Comparison of ENCODE assay signal across 27 cellular contexts in the genomic region with DNA sequence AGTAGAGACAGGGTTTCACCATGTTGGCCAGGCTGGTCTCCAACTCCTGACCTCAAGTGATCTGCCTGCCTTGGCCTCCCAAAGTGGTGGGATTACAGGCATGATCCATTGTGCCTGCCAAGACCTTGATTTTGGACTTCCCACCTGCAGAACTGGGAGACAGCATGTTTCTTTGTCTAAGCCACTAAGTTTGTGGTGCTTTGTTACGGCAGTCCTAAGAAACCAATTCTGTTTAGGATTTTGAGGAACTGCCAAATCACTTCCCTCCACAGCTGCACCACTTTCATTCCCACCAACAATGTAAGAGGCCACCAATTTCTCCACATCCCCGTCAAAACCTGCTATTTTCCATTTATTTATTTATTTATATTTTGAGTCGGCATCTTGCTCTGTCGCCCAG. TPM values are rescaled to one million over a fixed set of nuclear protein-coding genes. Genes with fewer than 3 reads are reported as not detected.
DNase-seq lines count a peak whose midpoint lies in the region; ATAC-seq, FAIRE-seq and TF ChIP-seq lines count a peak whose summit lies in the region.
"Had no signal": no experiment of that assay in that cellular context is flagged by ENCODE, and none has a peak within 500 bp of the region (broad histone marks: within the 10 kb centered on the region; RNA-seq: fewer than 3 reads in every experiment).

No MANE protein-coding gene starts in this region.

- no peaks in the 10 kb centered on the region for H3K9me3 Mint-ChIP-seq in stimulated activated memory B cell treated with anti-CD40 and anti-IgM and Interleukin-4, amounts not matched to agents 10 μg/mL and 1 μg/mL and 100 μg/mL, for 72 hours
- H3K9me3 Mint-ChIP-seq: activated CD4-positive, alpha-beta memory T cell treated with anti-CD3 and anti-CD28 coated beads for 36 hours; endodermal cell; memory B cell; nephron; WTC11 had no signal

- peaks cover 38% of the 10 kb centered on the region for H3K27me3 Mint-ChIP-seq in stimulated activated memory B cell treated with anti-CD40 and anti-IgM and Interleukin-4, amounts not matched to agents 10 μg/mL and 1 μg/mL and 100 μg/mL, for 72 hours
- H3K27me3 Mint-ChIP-seq: progenitor cell of endocrine pancreas had no signal

- FAIRE-seq in K562 (lab: Jason Lieb, UNC) = no peak
- FAIRE-seq in keratinocyte (lab: Jason Lieb, UNC) = no peak

- H3K27ac ChIP-seq in right atrium auricular region (peak overlapping the region; percentile 76 to 79), K562 (ENCODE audit: extremely low read depth, low read depth, low read length) (no peak overlapping the region), keratinocyte (ENCODE audit: control insufficient read depth, insufficient read depth, low read length) (peak overlapping the region; percentile 86), vagina (peak overlapping the region; percentile 70)
- H3K27ac ChIP-seq: KMS-11 had no signal

- H3K27ac Mint-ChIP-seq in stimulated activated memory B cell treated with anti-CD40 and anti-IgM and Interleukin-4, amounts not matched to agents 10 μg/mL and 1 μg/mL and 100 μg/mL, for 72 hours = no peak overlapping the region
- H3K27ac Mint-ChIP-seq: activated CD4-positive, alpha-beta memory T cell treated with anti-CD3 and anti-CD28 coated beads for 36 hours; endodermal cell; memory B cell; nephron; progenitor cell of endocrine pancreas; WTC11 had no signal

- peaks cover 25% of the 10 kb centered on the region for H3K4me1 Mint-ChIP-seq in stimulated activated memory B cell treated with anti-CD40 and anti-IgM and Interleukin-4, amounts not matched to agents 10 μg/mL and 1 μg/mL and 100 μg/mL, for 72 hours

- no TSS peak for BruUV-seq in K562 (replicated peaks; lab: Mats Ljungman, UMichigan)

- no peak for TF ChIP-seq POLR2A in K562 (conservative IDR thresholded peaks at IDR 0.05)
- TF ChIP-seq POLR2A in vagina (IDR thresholded peaks at IDR 0.05) = no peak

- POLR2A ChIA-PET in K562 (lab: Yijun Ruan, JAX) (interaction anchor here (0.6 kb wide), 1 partner anchor 9 kb away, joined by 3 read pairs; no protein-coding TSS in a partner anchor), GM10248 (lab: Yijun Ruan, JAX) (no interaction called here)

- no peak for TF ChIP-seq CTCF in right atrium auricular region (IDR thresholded peaks at IDR 0.05)
- TF ChIP-seq CTCF in K562 (IDR thresholded peaks at IDR 0.05 in 2 of 3, conservative IDR thresholded peaks at IDR 0.05 in 1 of 3; ENCODE audit: insufficient read depth in 2 of 3, low read depth in 1 of 3, low read length in 3 of 3) = no peak
- no peak for TF ChIP-seq CTCF in keratinocyte (optimal IDR thresholded peaks at IDR 0.05 in 1 of 3, IDR thresholded peaks at IDR 0.05 in 1 of 3, conservative IDR thresholded peaks at IDR 0.05 in 1 of 3; ENCODE audit: extremely low read depth in 1 of 3, insufficient read depth in 2 of 3, low read length in 3 of 3)
- no peak for TF ChIP-seq CTCF in vagina (IDR thresholded peaks at IDR 0.05)
- TF ChIP-seq CTCF in GM10248 (IDR thresholded peaks at IDR 0.05; ENCODE audit: control extremely low read depth, extremely low read depth, low read depth, missing control alignments) = no peak
- no peak for TF ChIP-seq CTCF in BE2C (IDR thresholded peaks at IDR 0.05; ENCODE audit: low read depth, low read length)

- H4K20me1 ChIP-seq in K562 (replicated peaks; ENCODE audit: control insufficient read depth, insufficient read depth, low read length) (peaks cover 18% of the 10 kb centered on the region), keratinocyte (ENCODE audit: control insufficient read depth, extremely low read depth, insufficient read depth, low read length) (no peaks in the 10 kb centered on the region)

- no peaks in the 10 kb centered on the region for H3K9me1 ChIP-seq in K562 (ENCODE audit: control insufficient read depth, insufficient read depth, low read length)
- H3K9me1 ChIP-seq in keratinocyte (ENCODE audit: control insufficient read depth, extremely low read depth, insufficient read depth, low read length) = no peaks in the 10 kb centered on the region

- DNase-seq in right atrium auricular region (ENCODE audit: low spot score) (no peak), Right ventricle myocardium superior (no peak), K562 (ENCODE audit: extremely low read depth in 1 of 4, low spot score in 3 of 4) (no peak), keratinocyte (ENCODE audit: low read depth, low spot score) (no peak), vagina (ENCODE audit: extremely low spot score in 2 of 2) (no peak), GM10248 (ENCODE audit: extremely low spot score) (no peak), BE2C (no peak)
- DNase-seq: activated CD4-positive, alpha-beta memory T cell treated with anti-CD3 and anti-CD28 coated beads for 36 hours; activated naive CD4-positive, alpha-beta T cell treated with Interleukin-2 at 50 U/mL for 16 hours; C1 segment of cervical spinal cord; endodermal cell; foreskin fibroblast; NCI-H1105 treated with DMSO at 0.1 percent for 48 hours; NCI-H2081 treated with DMSO at 0.1 percent for 48 hours; NCI-H524; SHP77; spleen; stimulated activated CD4-positive, alpha-beta T cell treated with anti-CD3 and anti-CD28 coated beads, Interleukin-4, amount 100 ng/mL, for 4 hours; T-helper 2 cell had no signal

- H3K4me2 ChIP-seq in K562 (ENCODE audit: insufficient read depth, low read length) (no peak overlapping the region), keratinocyte (ENCODE audit: control insufficient read depth, extremely low read depth, insufficient read depth, low read depth, low read length) (peak overlapping the region; percentile 81)
- H3K4me2 ChIP-seq: KMS-11 had no signal

- H3K9me3 ChIP-seq in right atrium auricular region = no peaks in the 10 kb centered on the region
- H3K9me3 ChIP-seq in K562 (replicated peaks; ENCODE audit: control insufficient read depth, insufficient read depth, low read depth, low read length) = no peaks in the 10 kb centered on the region
- no peaks in the 10 kb centered on the region for H3K9me3 ChIP-seq in keratinocyte (ENCODE audit: control insufficient read depth, low read depth, low read length)
- H3K9me3 ChIP-seq in vagina = no peaks in the 10 kb centered on the region
- no peaks in the 10 kb centered on the region for H3K9me3 ChIP-seq in BE2C
- H3K9me3 ChIP-seq: spleen had no signal

- 54% methylated on average over 4 of the region's 4 CpGs for WGBS in K562 (ENCODE audit: insufficient coverage, low coverage, missing lambda C conversion rate)

- H2AFZ ChIP-seq in K562 (ENCODE audit: low read depth, low read length) (no peak overlapping the region), keratinocyte (ENCODE audit: control insufficient read depth, low read length) (no peak overlapping the region)

- CTCF ChIA-PET in K562 (lab: Yijun Ruan, JAX; ENCODE audit: low intra/inter-chr PET ratio) = no interaction called here
- CTCF ChIA-PET in GM10248 (lab: Yijun Ruan, JAX) = no interaction called here

- intact Hi-C loops in Right ventricle myocardium superior (cut with DNase I) (no loop called here), K562 (cut with micrococcal nuclease) (no loop called here), vagina (cut with DNase I) (no loop called here)

- no peak for TF ChIP-seq RAD21 in K562 (CRISPR knock-in tag; conservative IDR thresholded peaks at IDR 0.05 in 1 of 2, IDR thresholded peaks at IDR 0.05 in 1 of 2)

- H3K36me3 Mint-ChIP-seq in stimulated activated memory B cell treated with anti-CD40 and anti-IgM and Interleukin-4, amounts not matched to agents 10 μg/mL and 1 μg/mL and 100 μg/mL, for 72 hours = no peaks in the 10 kb centered on the region
- H3K36me3 Mint-ChIP-seq: activated CD4-positive, alpha-beta memory T cell treated with anti-CD3 and anti-CD28 coated beads for 36 hours; memory B cell; WTC11 had no signal

- H3K4me3 Mint-ChIP-seq in stimulated activated memory B cell treated with anti-CD40 and anti-IgM and Interleukin-4, amounts not matched to agents 10 μg/mL and 1 μg/mL and 100 μg/mL, for 72 hours = no peak overlapping the region
- H3K4me3 Mint-ChIP-seq: activated CD4-positive, alpha-beta memory T cell treated with anti-CD3 and anti-CD28 coated beads for 36 hours; endodermal cell; nephron; WTC11 had no signal

- H3K79me2 ChIP-seq in K562 (ENCODE audit: control insufficient read depth, insufficient read depth, low read length) = no peaks in the 10 kb centered on the region
- H3K79me2 ChIP-seq in keratinocyte (ENCODE audit: control insufficient read depth, insufficient read depth, low read length) = no peaks in the 10 kb centered on the region

- H3K27me3 ChIP-seq in right atrium auricular region (no peaks in the 10 kb centered on the region), K562 (ENCODE audit: control insufficient read depth in 2 of 2, insufficient read depth in 2 of 2, low read length in 2 of 2) (peaks cover 11 to 26% of the 10 kb centered on the region in 2 experiments; a peak in 4 of 5 replicates), keratinocyte (ENCODE audit: control insufficient read depth, extremely low read depth, insufficient read depth, low read length) (no peaks in the 10 kb centered on the region), vagina (no peaks in the 10 kb centered on the region), BE2C (no peaks in the 10 kb centered on the region)

- H3K36me3 ChIP-seq in right atrium auricular region (no peaks in the 10 kb centered on the region), K562 (ENCODE audit: control insufficient read depth, insufficient read depth, low read length) (no peaks in the 10 kb centered on the region), keratinocyte (ENCODE audit: control insufficient read depth in 2 of 2, extremely low read depth in 1 of 2, insufficient read depth in 2 of 2, low read length in 2 of 2) (no peaks in the 10 kb centered on the region), vagina (no peaks in the 10 kb centered on the region), BE2C (no peaks in the 10 kb centered on the region)
- H3K36me3 ChIP-seq: spleen had no signal

- no peak for TF ChIP-seq EP300 in K562 (IDR thresholded peaks at IDR 0.05; ENCODE audit: low read length)

- H3K9ac ChIP-seq in K562 (ENCODE audit: insufficient read depth in 1 of 2, low read depth in 2 of 2, low read length in 2 of 2) (no peak overlapping the region), keratinocyte (ENCODE audit: control insufficient read depth, extremely low read depth, insufficient read depth, low read length) (no peak overlapping the region)
- H3K9ac ChIP-seq: KMS-11 had no signal

- H3K4me1 ChIP-seq in right atrium auricular region = peaks cover 0 to 22% of the 10 kb centered on the region in 2 donors
- peaks cover 19 to 20% of the 10 kb centered on the region in 2 experiments for H3K4me1 ChIP-seq in K562 (replicated peaks in 1 of 2; ENCODE audit: control insufficient read depth in 2 of 2, insufficient read depth in 2 of 2, low read length in 2 of 2)
- H3K4me1 ChIP-seq in keratinocyte (ENCODE audit: control insufficient read depth, extremely low read depth, insufficient read depth, low read length) = peaks cover 41% of the 10 kb centered on the region
- peaks cover 23% of the 10 kb centered on the region for H3K4me1 ChIP-seq in vagina
- H3K4me1 ChIP-seq in BE2C = no peaks in the 10 kb centered on the region

- H3K4me3 ChIP-seq in right atrium auricular region (no peak overlapping the region), K562 (no peak overlapping the region), keratinocyte (ENCODE audit: control insufficient read depth in 2 of 3, extremely low read depth in 1 of 3, insufficient read depth in 2 of 3, low read depth in 1 of 3, low read length in 3 of 3) (no peak overlapping the region), vagina (no peak overlapping the region), BE2C (ENCODE audit: low read depth, low read length) (no peak overlapping the region)

- in situ Hi-C loops in K562 (cut with MboI) = no loop called here

- dilution Hi-C loops in keratinocyte (cut with MboI; ENCODE audit: extremely low pct_ligation_motif_present, low sequenced_read_pairs) = no loop called here

- no peak for ATAC-seq in Right ventricle myocardium superior (ENCODE audit: poor library complexity)
- ATAC-seq in K562 = no peak
- ATAC-seq in stimulated activated memory B cell treated with anti-CD40 and anti-IgM and Interleukin-4, amounts not matched to agents 10 μg/mL and 1 μg/mL and 100 μg/mL, for 72 hours = no peak
- ATAC-seq: WTC11 had no signal

RNA-seq across cellular contexts. Expression of gene CHAF1B, which starts 46.1 kb away (rescaled TPM):
- 1 to 10 TPM in 1 of 2 donors, under 1 TPM in 1; 0.33 to 1.2 TPM for total RNA-seq in right atrium auricular region
- 0.54 TPM for total RNA-seq in Right ventricle myocardium superior
- 28.3 and 29.4 TPM in 2 replicates for total RNA-seq in K562 (2011; cell fraction: chromatin; rRNA removed; ENCODE audit: low replicate concordance)
- 14.1 and 17.0 TPM in 2 replicates for total RNA-seq in K562 (2011; cell fraction: nucleolus; rRNA removed)
- 21.1 and 28.3 TPM in 2 replicates for total RNA-seq in K562 (2011; cell fraction: nucleoplasm; rRNA removed)
- 17.8 and 23.0 TPM in 2 replicates for total RNA-seq in K562 (2014; rRNA removed)
- 24.0 and 28.3 TPM in 2 replicates for total RNA-seq in K562 (2014; rRNA removed; fragmentation: Illumina TruSeq; extraction: Trizol)
- total RNA-seq in K562 (2015; rRNA removed; fragmentation: Illumina TruSeq; extraction: Trizol) = 22.7 and 23.4 TPM in 2 replicates
- total RNA-seq in K562 (2021) = 32.3 and 36.8 TPM in 2 replicates
- polyA plus RNA-seq in K562 (2011; rRNA removed) = 21.0 and 24.4 TPM in 2 replicates
- polyA plus RNA-seq in K562 (2011; cell fraction: cytosol; rRNA removed) = 14.7 and 17.6 TPM in 2 replicates
- polyA plus RNA-seq in K562 (2011; cell fraction: nucleus; rRNA removed) = 14.3 and 15.2 TPM in 2 replicates
- 19.3 and 19.7 TPM in 2 replicates for polyA plus RNA-seq in K562 (2012)
- polyA plus RNA-seq in K562 (2014; fragmentation: Illumina TruSeq; extraction: Trizol) = 29.7 and 34.2 TPM in 2 replicates
- 10 to 100 TPM in 1 of 2 experiments, 1 to 10 TPM in 1; 7.5 to 12.2 TPM for polyA plus RNA-seq in K562 (2014; fragmentation: Nextera tagmentation; extraction: Ambion mirVana)
- polyA plus RNA-seq in K562 (2014; rRNA removed) = 19.4 and 23.4 TPM in 2 replicates
- 19.1 and 20.2 TPM in 2 replicates for polyA minus RNA-seq in K562 (2011; rRNA and poly(A)+ RNA removed)
- 17.5 and 19.8 TPM in 2 replicates for polyA minus RNA-seq in K562 (2011; cell fraction: cytosol; rRNA and poly(A)+ RNA removed)
- polyA minus RNA-seq in K562 (2011; cell fraction: nucleus; rRNA and poly(A)+ RNA removed) = 7.4 and 10.0 TPM in 2 replicates
- 1.4 to 6.8 TPM (median 6.8 TPM) in 3 replicates for polyA plus RNA-seq in keratinocyte
- 1.3 TPM for polyA plus RNA-seq in keratinocyte (2011; ENCODE audit: low read depth)
- 1.9 and 2.0 TPM in 2 replicates for polyA plus RNA-seq in keratinocyte (2011; cell fraction: cytosol; rRNA removed)
- polyA plus RNA-seq in keratinocyte (2011; cell fraction: nucleus; rRNA removed) = 2.2 and 2.8 TPM in 2 replicates
- polyA plus RNA-seq in keratinocyte (2012; ENCODE audit: low replicate concordance) = 0.80 and 4.2 TPM in 2 replicates
- 1.9 to 5.1 TPM (median 3.1 TPM) in 3 replicates for polyA minus RNA-seq in keratinocyte
- polyA minus RNA-seq in keratinocyte (2011; cell fraction: cytosol; rRNA and poly(A)+ RNA removed) = 1.2 TPM
- 2.0 and 4.0 TPM in 2 replicates for polyA minus RNA-seq in keratinocyte (2011; cell fraction: nucleus; rRNA and poly(A)+ RNA removed)
- 1.7 TPM for total RNA-seq in vagina
- polyA plus RNA-seq in BE2C (2012; ENCODE audit: insufficient read depth, insufficient read length, low read depth) = 2.8 TPM

RNA-seq across cellular contexts. Expression of gene CLDN14, which starts 48.7 kb away (rescaled TPM):
- total RNA-seq in right atrium auricular region = not detected
- not detected for total RNA-seq in Right ventricle myocardium superior
- not detected in 2 replicates for total RNA-seq in K562 (2011; cell fraction: chromatin; rRNA removed; ENCODE audit: low replicate concordance)
- not detected in 2 replicates for total RNA-seq in K562 (2011; cell fraction: nucleolus; rRNA removed)
- total RNA-seq in K562 (2011; cell fraction: nucleoplasm; rRNA removed) = not detected in 2 replicates
- total RNA-seq in K562 (2014; rRNA removed) = not detected in 2 replicates
- total RNA-seq in K562 (2014; rRNA removed; fragmentation: Illumina TruSeq; extraction: Trizol) = not detected in 2 replicates
- total RNA-seq in K562 (2015; rRNA removed; fragmentation: Illumina TruSeq; extraction: Trizol) = not detected in 2 replicates
- total RNA-seq in K562 (2021) = not detected in 2 replicates
- polyA plus RNA-seq in K562 (2011; rRNA removed) = not detected in 2 replicates
- not detected in 2 replicates for polyA plus RNA-seq in K562 (2011; cell fraction: cytosol; rRNA removed)
- polyA plus RNA-seq in K562 (2011; cell fraction: nucleus; rRNA removed) = not detected in 2 replicates
- polyA plus RNA-seq in K562 (2012) = not detected in 2 replicates
- polyA plus RNA-seq in K562 (2014; fragmentation: Illumina TruSeq; extraction: Trizol) = not detected in 2 replicates
- polyA plus RNA-seq in K562 (2014; fragmentation: Nextera tagmentation; extraction: Ambion mirVana) = not detected
- polyA plus RNA-seq in K562 (2014; rRNA removed) = not detected in 2 replicates
- not detected in 2 replicates for polyA minus RNA-seq in K562 (2011; rRNA and poly(A)+ RNA removed)
- polyA minus RNA-seq in K562 (2011; cell fraction: cytosol; rRNA and poly(A)+ RNA removed) = not detected in 2 replicates
- polyA minus RNA-seq in K562 (2011; cell fraction: nucleus; rRNA and poly(A)+ RNA removed) = not detected in 2 replicates
- polyA plus RNA-seq in keratinocyte = not detected in 3 replicates
- not detected for polyA plus RNA-seq in keratinocyte (2011; ENCODE audit: low read depth)
- not detected in 2 replicates for polyA plus RNA-seq in keratinocyte (2011; cell fraction: cytosol; rRNA removed)
- polyA plus RNA-seq in keratinocyte (2011; cell fraction: nucleus; rRNA removed) = 0.12 TPM in 1 of 2 replicates, not detected in the other
- not detected in 2 replicates for polyA plus RNA-seq in keratinocyte (2012; ENCODE audit: low replicate concordance)
- polyA minus RNA-seq in keratinocyte = not detected in 3 replicates
- not detected for polyA minus RNA-seq in keratinocyte (2011; cell fraction: cytosol; rRNA and poly(A)+ RNA removed)
- polyA minus RNA-seq in keratinocyte (2011; cell fraction: nucleus; rRNA and poly(A)+ RNA removed) = not detected in 2 replicates
- total RNA-seq in vagina = not detected
- polyA plus RNA-seq in BE2C (2012; ENCODE audit: insufficient read depth, insufficient read length, low read depth) = not detected
- total RNA-seq: A673; activated CD4-positive, alpha-beta memory T cell treated with anti-CD3 and anti-CD28 coated beads for 36 hours; endodermal cell; progenitor cell of endocrine pancreas; subcutaneous adipose tissue; WTC11 had no signal
